Comparison of ENCODE assay signal across 8 cellular contexts in genomic region chr9:137239541-137240200, GRCh38. TPM values are rescaled to one million over a fixed set of nuclear protein-coding genes. Genes with fewer than 3 reads are reported as not detected.
DNase-seq lines count a peak whose midpoint lies in the region; ATAC-seq and TF ChIP-seq lines count a peak whose summit lies in the region.
"Not testable (repeated sequence)": the region's sequence is repeated elsewhere in the genome, so short reads cannot be mapped to it uniquely, and the experiment has no call there.
"Had no signal": no experiment of that assay in that cellular context is flagged by ENCODE, and none has a peak within 500 bp of the region (broad histone marks: within the 10 kb centered on the region; RNA-seq: fewer than 3 reads in every experiment).

No MANE protein-coding gene starts in this region.

- H3K27me3 ChIP-seq in parathyroid adenoma (ENCODE audit: control insufficient read depth, insufficient read depth, low read length): not testable (repeated sequence)

- peak overlapping the region; percentile 83 for H3K4me3 Mint-ChIP-seq in activated CD4-positive, alpha-beta T cell treated with anti-CD3 and anti-CD28 coated beads for 36 hours

- DNase-seq in HFF-Myc (ENCODE audit: extremely low read depth, low read depth); activated CD4-positive, alpha-beta T cell treated with anti-CD3 and anti-CD28 coated beads for 36 hours: not testable (repeated sequence)

- H3K4me1 Mint-ChIP-seq in activated CD4-positive, alpha-beta T cell treated with anti-CD3 and anti-CD28 coated beads for 36 hours: peaks cover 27% of the 10 kb centered on the region

- intact Hi-C loops in activated CD4-positive, alpha-beta T cell treated with anti-CD3 and anti-CD28 coated beads for 36 hours (cut with DNase I, micrococcal nuclease): loop anchor here (1.0 to 5.0 kb wide), 8 partner anchors 16 to 756 kb away; partner anchors contain the start of genes ANAPC2 (in 1 of the 2), MAN1B1 (in 1 of the 2), NDOR1 (in 1 of the 2) and NPDC1 (in 1 of the 2)

- peaks cover 27% of the 10 kb centered on the region for H3K36me3 Mint-ChIP-seq in activated CD4-positive, alpha-beta T cell treated with anti-CD3 and anti-CD28 coated beads for 36 hours (ENCODE audit: low read depth)

- H3K27ac Mint-ChIP-seq in activated CD4-positive, alpha-beta T cell treated with anti-CD3 and anti-CD28 coated beads for 36 hours: peak overlapping the region; percentile 42

- H3K36me3 ChIP-seq in parathyroid adenoma (ENCODE audit: control insufficient read depth, insufficient read depth, low read length): not testable (repeated sequence)

- CTCF ChIA-PET in activated CD4-positive, alpha-beta T cell treated with anti-CD3 and anti-CD28 coated beads for 36 hours (lab: Charles Lee): interaction anchor here (1.2 to 1.8 kb wide), 4 partner anchors 13 to 144 kb away, joined by 5 to 8 read pairs (median 6); partner anchors contain the start of genes CYSRT1 and RNF224

- not testable (repeated sequence) for H3K79me2 ChIP-seq in parathyroid adenoma

- not testable (repeated sequence) for TF ChIP-seq CTCF in HFF-Myc (IDR thresholded peaks at IDR 0.05; ENCODE audit: low read depth, low read length, missing control alignments); parathyroid adenoma (IDR thresholded peaks at IDR 0.05)

- peaks cover 16% of the 10 kb centered on the region for H3K4me1 ChIP-seq in parathyroid adenoma

- H3K27ac ChIP-seq in cingulate gyrus (ENCODE audit: low read depth, low read length): peak overlapping the region; percentile 97
- H3K27ac ChIP-seq in parathyroid adenoma: peak overlapping the region; percentile 96

- H3K4me3 ChIP-seq in HFF-Myc (replicated peaks; ENCODE audit: low read depth, low read length): peak overlapping the region; percentile 57
- H3K4me3 ChIP-seq in iPS-18c (ENCODE audit: insufficient read depth, low read depth, low read length): peak overlapping the region; percentile 93
- peak overlapping the region; percentile 86 for H3K4me3 ChIP-seq in parathyroid adenoma (ENCODE audit: low read depth, low read length)

- not testable (repeated sequence) for ATAC-seq in activated CD4-positive, alpha-beta T cell treated with anti-CD3 and anti-CD28 coated beads for 36 hours

- H3K9me3 ChIP-seq in iPS-18c (ENCODE audit: control insufficient read depth, insufficient read depth, low read length); parathyroid adenoma (ENCODE audit: control insufficient read depth, low read length): not testable (repeated sequence)

- H3K27me3 Mint-ChIP-seq in activated CD4-positive, alpha-beta T cell treated with anti-CD3 and anti-CD28 coated beads for 36 hours: not testable (repeated sequence)

- POLR2A ChIA-PET in activated CD4-positive, alpha-beta T cell treated with anti-CD3 and anti-CD28 coated beads for 36 hours (lab: Charles Lee): interaction anchor here (0.6 to 1.7 kb wide), 5 partner anchors 17 to 153 kb away, joined by 3 to 10 read pairs (median 7); partner anchors contain the start of genes MAN1B1 and RNF208

- peak overlapping the region; percentile 85 for H2AFZ ChIP-seq in parathyroid adenoma

- not testable (repeated sequence) for H3K9ac ChIP-seq in parathyroid adenoma

- not testable (repeated sequence) for H3K9me3 Mint-ChIP-seq in activated CD4-positive, alpha-beta T cell treated with anti-CD3 and anti-CD28 coated beads for 36 hours (ENCODE audit: low read depth)

- peak overlapping the region; percentile 91 for H3K4me2 ChIP-seq in parathyroid adenoma (ENCODE audit: low read length)

RNA-seq across cellular contexts. Expression of gene TUBB4B, which starts 1.4 kb away (rescaled TPM):
- total RNA-seq in activated CD4-positive, alpha-beta T cell treated with anti-CD3 and anti-CD28 coated beads for 36 hours: 100 to 1,000 TPM; 264 to 278 TPM

RNA-seq across cellular contexts. Expression of gene SLC34A3, which starts 9.0 kb away (rescaled TPM):
- total RNA-seq in activated CD4-positive, alpha-beta T cell treated with anti-CD3 and anti-CD28 coated beads for 36 hours: not detected
- total RNA-seq: cerebellum, left ventricle myocardium superior, RPMI7951 had no signal

RNA-seq across cellular contexts. Expression of gene STPG3, which starts 11.4 kb away (rescaled TPM):
- total RNA-seq in activated CD4-positive, alpha-beta T cell treated with anti-CD3 and anti-CD28 coated beads for 36 hours: not detected
- total RNA-seq: cerebellum, RPMI7951 had no signal

RNA-seq across cellular contexts. Expression of gene RNF224, which starts 12.4 kb away (rescaled TPM):
- total RNA-seq in activated CD4-positive, alpha-beta T cell treated with anti-CD3 and anti-CD28 coated beads for 36 hours: not detected
- total RNA-seq: cerebellum, left ventricle myocardium superior, RPMI7951 had no signal

RNA-seq across cellular contexts. Expression of gene CYSRT1, which starts 14.7 kb away (rescaled TPM):
- total RNA-seq in activated CD4-positive, alpha-beta T cell treated with anti-CD3 and anti-CD28 coated beads for 36 hours: under 1 TPM; 0.23 to 0.42 TPM
- total RNA-seq: left ventricle myocardium superior had no signal
